ENCODE assay signal across 16 cellular contexts in the genomic region with DNA sequence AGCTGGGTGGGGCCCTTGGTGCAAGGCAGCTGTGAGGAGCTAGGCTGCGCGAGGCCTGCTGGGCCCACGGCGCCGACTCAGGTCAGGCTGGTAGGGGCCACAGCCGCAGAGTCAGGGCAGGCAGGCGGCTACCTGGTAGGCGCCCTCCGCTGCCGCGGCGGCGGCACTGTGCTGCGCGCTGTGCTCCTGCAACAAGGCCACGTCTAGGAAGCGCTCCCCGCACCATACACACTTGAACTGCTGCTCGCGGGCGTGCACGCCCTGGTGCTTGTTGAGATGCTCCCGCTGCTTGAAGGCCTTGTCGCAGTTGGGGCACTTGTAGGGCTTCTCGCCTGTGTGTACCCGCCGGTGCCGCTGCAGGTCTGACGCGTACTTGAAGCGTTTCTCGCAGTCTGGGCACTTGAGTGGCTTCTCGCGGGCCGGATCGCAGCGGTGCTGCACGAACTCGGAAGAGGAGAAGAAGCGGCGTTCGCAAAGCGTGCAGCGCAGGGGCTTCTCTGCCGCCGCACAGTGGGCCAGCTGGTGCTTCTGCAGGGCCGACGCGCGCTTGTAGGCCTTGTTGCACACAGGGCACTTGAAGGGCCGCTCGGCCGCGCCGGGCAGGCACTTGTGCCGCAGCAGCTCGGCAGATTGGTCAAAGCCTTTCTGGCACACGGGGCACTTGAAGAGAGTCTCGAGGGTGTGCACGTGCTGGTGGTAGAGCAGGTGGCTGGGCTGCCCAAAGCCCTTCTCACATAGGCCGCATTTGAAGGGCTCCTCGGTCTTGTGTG. TPM values are rescaled to one million over a fixed set of nuclear protein-coding genes. Genes with fewer than 3 reads are reported as not detected.
DNase-seq lines count a peak whose midpoint lies in the region; ATAC-seq, FAIRE-seq and TF ChIP-seq lines count a peak whose summit lies in the region.
"Had no signal": no experiment of that assay in that cellular context is flagged by ENCODE, and none has a peak within 500 bp of the region (broad histone marks: within the 10 kb centered on the region; RNA-seq: fewer than 3 reads in every experiment).

No MANE protein-coding gene starts in this region.

- H3K9ac ChIP-seq in HepG2 (ENCODE audit: insufficient read depth, low read depth, low read length) = no peak overlapping the region
- H3K9ac ChIP-seq: GM23248 had no signal

- no peaks in the 10 kb centered on the region for H4K20me1 ChIP-seq in HepG2 (ENCODE audit: insufficient read depth, low read length)

- no peak overlapping the region for H2AFZ ChIP-seq in HepG2 (ENCODE audit: low read length)
- H2AFZ ChIP-seq: GM23248 had no signal

- TF ChIP-seq EP300 in HepG2 (IDR thresholded peaks at IDR 0.05; ENCODE audit: low read depth in 2 of 2, low read length in 2 of 2) (no peak), HepG2 (CRISPR knock-in tag; IDR thresholded peaks at IDR 0.05; ENCODE audit: borderline replicate concordance) (no peak), gastroesophageal sphincter (IDR thresholded peaks at IDR 0.05) (no peak)

- no TSS peak for BruUV-seq in HepG2 (replicated peaks; lab: Mats Ljungman, UMichigan)

- no peak for TF ChIP-seq CTCF in RWPE1 (conservative IDR thresholded peaks at IDR 0.05; ENCODE audit: low read depth)
- TF ChIP-seq CTCF in HepG2 (CRISPR knock-in tag; IDR thresholded peaks at IDR 0.05) = no peak
- TF ChIP-seq CTCF in spleen (IDR thresholded peaks at IDR 0.05 in 8 of 11, conservative IDR thresholded peaks at IDR 0.05 in 3 of 11) = no peak
- TF ChIP-seq CTCF in gastroesophageal sphincter (IDR thresholded peaks at IDR 0.05) = no peak

- H3K27ac ChIP-seq in RWPE1 (peak overlapping the region; percentile 61), HepG2 (ENCODE audit: extremely low read length, insufficient read depth, low read length) (no peak overlapping the region), spleen (peak overlapping the region in 2 of 8 donors; percentile 64 to 96), gastroesophageal sphincter (no peak overlapping the region)
- H3K27ac ChIP-seq: GM23248 had no signal

- H3K4me1 Mint-ChIP-seq in central memory CD8-positive, alpha-beta T cell = peaks cover 54% of the 10 kb centered on the region
- H3K4me1 Mint-ChIP-seq in activated CD8-positive, alpha-beta memory T cell treated with anti-CD3 and anti-CD28 coated beads, Interleukin-2, amount 10 ng/mL, durations not matched to agents 7 days and 5 days = peaks cover 47% of the 10 kb centered on the region

- CTCF ChIA-PET in RWPE1 (lab: Yijun Ruan, JAX) (no interaction called here), HepG2 (lab: Yijun Ruan, JAX; ENCODE audit: low intra/inter-chr PET ratio, low total read pairs) (no interaction called here)
- CTCF ChIA-PET in activated CD8-positive, alpha-beta memory T cell treated with anti-CD3 and anti-CD28 coated beads, Interleukin-2, amount 10 ng/mL, durations not matched to agents 7 days and 5 days (lab: Charles Lee) = interaction anchor here (1.4 to 5.7 kb wide), 2 partner anchors 96 to 97 kb away, joined by 4 to 64 read pairs; no protein-coding TSS in a partner anchor

- POLR2A ChIA-PET in RWPE1 (lab: Yijun Ruan, JAX; ENCODE audit: low non-redundant PET) (no interaction called here), HepG2 (lab: Yijun Ruan, JAX) (no interaction called here)

- peaks cover 9 to 19% of the 10 kb centered on the region in 2 experiments; a peak in 4 of 5 replicates for H3K36me3 ChIP-seq in HepG2 (replicated peaks in 1 of 2; ENCODE audit: control insufficient read depth in 1 of 2, insufficient read depth in 2 of 2, low read length in 2 of 2)
- H3K36me3 ChIP-seq in spleen = peaks cover 7 to 52% (median 29%) of the 10 kb centered on the region in 6 donors
- H3K36me3 ChIP-seq in gastroesophageal sphincter = peaks cover 0 to 59% of the 10 kb centered on the region in 2 donors

- H3K79me2 ChIP-seq in HepG2 (ENCODE audit: insufficient read depth, low read length) = peaks cover 4% of the 10 kb centered on the region

- TF ChIP-seq RAD21 in HepG2 (CRISPR knock-in tag; IDR thresholded peaks at IDR 0.05) = no peak

- TF ChIP-seq POLR2A in HepG2 (IDR thresholded peaks at IDR 0.05; ENCODE audit: insufficient read depth in 1 of 2, low read depth in 2 of 2, low read length in 2 of 2) = no peak
- no peak for TF ChIP-seq POLR2A in spleen (IDR thresholded peaks at IDR 0.05)
- TF ChIP-seq POLR2A in gastroesophageal sphincter (IDR thresholded peaks at IDR 0.05) = no peak

- H3K9me3 ChIP-seq in HepG2 (ENCODE audit: low read length) = no peaks in the 10 kb centered on the region
- no peaks in the 10 kb centered on the region for H3K9me3 ChIP-seq in spleen
- H3K9me3 ChIP-seq in gastroesophageal sphincter = no peaks in the 10 kb centered on the region

- H3K36me3 Mint-ChIP-seq in central memory CD8-positive, alpha-beta T cell (ENCODE audit: insufficient read depth) = peaks cover 38% of the 10 kb centered on the region
- H3K36me3 Mint-ChIP-seq in activated CD8-positive, alpha-beta memory T cell treated with anti-CD3 and anti-CD28 coated beads, Interleukin-2, amount 10 ng/mL, durations not matched to agents 7 days and 5 days = peaks cover 19% of the 10 kb centered on the region

- no peak overlapping the region for H3K4me3 ChIP-seq in HepG2 (replicated peaks in 1 of 3; ENCODE audit: insufficient read depth in 1 of 3, low read depth in 2 of 3, low read length in 3 of 3)
- H3K4me3 ChIP-seq in spleen = no peak overlapping the region
- H3K4me3 ChIP-seq in gastroesophageal sphincter = no peak overlapping the region
- H3K4me3 ChIP-seq: GM23248 had no signal

- H3K4me1 ChIP-seq in HepG2 (ENCODE audit: insufficient read depth, low read length) (peaks cover 15% of the 10 kb centered on the region), spleen (peaks cover 21 to 82% (median 63%) of the 10 kb centered on the region in 6 donors), gastroesophageal sphincter (peaks cover 0 to 39% (median 18%) of the 10 kb centered on the region in 3 donors)

- no peaks in the 10 kb centered on the region for H3K27me3 Mint-ChIP-seq in central memory CD8-positive, alpha-beta T cell
- H3K27me3 Mint-ChIP-seq in activated CD8-positive, alpha-beta memory T cell treated with anti-CD3 and anti-CD28 coated beads, Interleukin-2, amount 10 ng/mL, durations not matched to agents 7 days and 5 days = no peaks in the 10 kb centered on the region

- no peak overlapping the region for H3K4me2 ChIP-seq in HepG2 (ENCODE audit: low read depth, low read length)

- intact Hi-C loops in HepG2 (cut with micrococcal nuclease; ENCODE audit: unreplicated experiment) = no loop called here
- intact Hi-C loops in spleen (cut with DNase I; ENCODE audit: low total_unique reads) = no loop called here

- H3K27ac Mint-ChIP-seq in central memory CD8-positive, alpha-beta T cell (ENCODE audit: low read depth) = peak overlapping the region; percentile 44
- H3K27ac Mint-ChIP-seq in activated CD8-positive, alpha-beta memory T cell treated with anti-CD3 and anti-CD28 coated beads, Interleukin-2, amount 10 ng/mL, durations not matched to agents 7 days and 5 days = no peak overlapping the region

- no peak for FAIRE-seq in HepG2 (lab: Jason Lieb, UNC)

- no peaks in the 10 kb centered on the region for H3K9me3 Mint-ChIP-seq in central memory CD8-positive, alpha-beta T cell
- no peaks in the 10 kb centered on the region for H3K9me3 Mint-ChIP-seq in activated CD8-positive, alpha-beta memory T cell treated with anti-CD3 and anti-CD28 coated beads, Interleukin-2, amount 10 ng/mL, durations not matched to agents 7 days and 5 days (ENCODE audit: low read depth)

- in situ Hi-C loops in HepG2 (cut with HindIII; ENCODE audit: extremely low pct_ligation_motif_present, low pct_unique_long_range_greater_than_20kb) = no loop called here

- peaks cover 0 to under 1% of the 10 kb centered on the region in 2 experiments; a peak in 1 of 5 replicates for H3K27me3 ChIP-seq in HepG2 (ENCODE audit: control insufficient read depth in 1 of 2, insufficient read depth in 2 of 2, low read length in 2 of 2)
- no peaks in the 10 kb centered on the region for H3K27me3 ChIP-seq in spleen (replicated peaks in 1 of 7)
- H3K27me3 ChIP-seq in gastroesophageal sphincter = no peaks in the 10 kb centered on the region

- H3K4me3 Mint-ChIP-seq in central memory CD8-positive, alpha-beta T cell = peak overlapping the region; percentile 77
- no peak overlapping the region for H3K4me3 Mint-ChIP-seq in activated CD8-positive, alpha-beta memory T cell treated with anti-CD3 and anti-CD28 coated beads, Interleukin-2, amount 10 ng/mL, durations not matched to agents 7 days and 5 days

- ATAC-seq in central memory CD8-positive, alpha-beta T cell (replicated peaks; ENCODE audit: extremely low read depth, poor library complexity, severe bottlenecking) = no peak
- ATAC-seq in HepG2 = no peak
- ATAC-seq in gastroesophageal sphincter = no peak
- no peak for ATAC-seq in HG03457 (IDR thresholded peaks at IDR 0.05; ENCODE audit: unreplicated experiment)
- no peak for ATAC-seq in activated CD8-positive, alpha-beta memory T cell treated with anti-CD3 and anti-CD28 coated beads, Interleukin-2, amount 10 ng/mL, durations not matched to agents 7 days and 5 days

- DNase-seq in RWPE1 (ENCODE audit: low spot score) = no peak
- DNase-seq in central memory CD8-positive, alpha-beta T cell (ENCODE audit: low spot score in 2 of 2) = no peak
- no peak for DNase-seq in HepG2 (ENCODE audit: low spot score)
- peak; percentile 78 for DNase-seq in spleen
- DNase-seq in activated CD8-positive, alpha-beta memory T cell treated with anti-CD3 and anti-CD28 coated beads, Interleukin-2, amount 10 ng/mL, durations not matched to agents 7 days and 5 days = no peak
- DNase-seq: ACHN, AML-193, GM23248, KBM-7, NCI-H1417 treated with DMSO at 0.1 percent for 48 hours, NCI-H1930, NCI-H2171, NCI-H446 treated with DMSO at 0.1 percent for 48 hours, RPMI8226 had no signal

- 97% methylated on average over 51 of the region's 62 CpGs for WGBS in HepG2 (ENCODE audit: low lambda C conversion rate)
- 96 to 98% (median 97%) methylated on average over 34 to 62 of the region's 62 CpGs for WGBS in spleen, 5 donors
- WGBS in gastroesophageal sphincter (ENCODE audit: low coverage in 1 of 2), 2 donors = no CpG with 5 or more reads among the region's 62 CpGs

RNA-seq across cellular contexts. Expression of a gene that starts 3.9 kb away (rescaled TPM):
- total RNA-seq in HepG2 (2016; rRNA removed; fragmentation: Illumina TruSeq; extraction: Trizol) (3.5 and 3.6 TPM in 2 replicates), spleen (10 to 100 TPM; 13.0 to 23.4 (median 17.4) TPM), gastroesophageal sphincter (10 to 100 TPM in 1 of 4 donors, 1 to 10 TPM in 3; 4.4 to 16.0 (median 8.0) TPM)
- 0.51 and 0.88 TPM in 2 replicates for total RNA-seq in HepG2 (2016; cell fraction: cytosol; rRNA removed; fragmentation: Illumina TruSeq; extraction: Trizol; ENCODE audit: low read depth)
- total RNA-seq in HepG2 (2016; cell fraction: insoluble cytoplasmic fraction; rRNA removed; fragmentation: Illumina TruSeq; extraction: Trizol) = 3.1 and 3.2 TPM in 2 replicates
- total RNA-seq in HepG2 (2016; cell fraction: membrane; rRNA removed; fragmentation: Illumina TruSeq; extraction: Trizol) = 2.3 and 2.7 TPM in 2 replicates
- 3.0 and 3.7 TPM in 2 replicates for total RNA-seq in HepG2 (2016; cell fraction: nucleus; rRNA removed; fragmentation: Illumina TruSeq; extraction: Trizol)
- polyA plus RNA-seq in HepG2 (2011; rRNA removed) (2.4 and 5.2 TPM in 2 replicates), spleen (1 to 10 TPM; 3.0 to 7.6 (median 3.4) TPM)
- 2.9 and 3.1 TPM in 2 replicates for polyA plus RNA-seq in HepG2 (2011; cell fraction: cytosol; rRNA removed)
- polyA plus RNA-seq in HepG2 (2011; cell fraction: nucleus; rRNA removed) = 7.2 and 8.1 TPM in 2 replicates
- 2.2 and 4.4 TPM in 2 replicates for polyA plus RNA-seq in HepG2 (2012)
- polyA plus RNA-seq in HepG2 (2016; cell fraction: cytosol; fragmentation: Illumina TruSeq; extraction: Trizol; ENCODE audit: low read depth) = 0.15 and 0.25 TPM in 2 replicates
- polyA plus RNA-seq in HepG2 (2016; cell fraction: insoluble cytoplasmic fraction; fragmentation: Illumina TruSeq; extraction: Trizol; ENCODE audit: low read depth) = 4.6 TPM in 2 replicates
- 1.0 and 1.3 TPM in 2 replicates for polyA plus RNA-seq in HepG2 (2016; cell fraction: membrane; fragmentation: Illumina TruSeq; extraction: Trizol; ENCODE audit: low read depth)
- polyA plus RNA-seq in HepG2 (2016; cell fraction: nucleus; fragmentation: Illumina TruSeq; extraction: Trizol; ENCODE audit: insufficient read depth, low read depth) = 5.6 TPM in 2 replicates
- polyA minus RNA-seq in HepG2 (2011; rRNA and poly(A)+ RNA removed; ENCODE audit: low replicate concordance) = 8.6 and 11.6 TPM in 2 replicates
- polyA minus RNA-seq in HepG2 (2011; cell fraction: cytosol; rRNA and poly(A)+ RNA removed) = 4.9 and 6.1 TPM in 2 replicates
- polyA minus RNA-seq in HepG2 (2011; cell fraction: nucleus; rRNA and poly(A)+ RNA removed) = 4.6 and 5.0 TPM in 2 replicates
- 10 to 100 TPM; 14.6 to 16.8 TPM for total RNA-seq in activated CD8-positive, alpha-beta memory T cell treated with anti-CD3 and anti-CD28 coated beads, Interleukin-2, amount 10 ng/mL, durations not matched to agents 7 days and 5 days

RNA-seq across cellular contexts. Expression of a gene that starts 4.6 kb away (rescaled TPM):
- total RNA-seq in HepG2 (2016; rRNA removed; fragmentation: Illumina TruSeq; extraction: Trizol) (16.7 and 33.5 TPM in 2 replicates), spleen (10 to 100 TPM; 35.0 to 78.4 (median 49.5) TPM), gastroesophageal sphincter (10 to 100 TPM; 18.2 to 87.1 (median 27.6) TPM)
- total RNA-seq in HepG2 (2016; cell fraction: cytosol; rRNA removed; fragmentation: Illumina TruSeq; extraction: Trizol; ENCODE audit: low read depth) = 11.1 and 11.2 TPM in 2 replicates
- 17.4 and 32.4 TPM in 2 replicates for total RNA-seq in HepG2 (2016; cell fraction: insoluble cytoplasmic fraction; rRNA removed; fragmentation: Illumina TruSeq; extraction: Trizol)
- total RNA-seq in HepG2 (2016; cell fraction: membrane; rRNA removed; fragmentation: Illumina TruSeq; extraction: Trizol) = 47.5 and 49.4 TPM in 2 replicates
- 17.8 and 27.0 TPM in 2 replicates for total RNA-seq in HepG2 (2016; cell fraction: nucleus; rRNA removed; fragmentation: Illumina TruSeq; extraction: Trizol)
- polyA plus RNA-seq in HepG2 (2011; rRNA removed) (65.4 and 75.9 TPM in 2 replicates), spleen (10 to 100 TPM; 17.7 to 25.4 (median 18.9) TPM)
- polyA plus RNA-seq in HepG2 (2011; cell fraction: cytosol; rRNA removed) = 60.7 and 64.8 TPM in 2 replicates
- 51.6 and 63.8 TPM in 2 replicates for polyA plus RNA-seq in HepG2 (2011; cell fraction: nucleus; rRNA removed)
- 24.1 and 47.2 TPM in 2 replicates for polyA plus RNA-seq in HepG2 (2012)
- 54.6 and 63.3 TPM in 2 replicates for polyA plus RNA-seq in HepG2 (2016; cell fraction: cytosol; fragmentation: Illumina TruSeq; extraction: Trizol; ENCODE audit: low read depth)
- 76.8 and 103 TPM in 2 replicates for polyA plus RNA-seq in HepG2 (2016; cell fraction: insoluble cytoplasmic fraction; fragmentation: Illumina TruSeq; extraction: Trizol; ENCODE audit: low read depth)
- polyA plus RNA-seq in HepG2 (2016; cell fraction: membrane; fragmentation: Illumina TruSeq; extraction: Trizol; ENCODE audit: low read depth) = 136 and 142 TPM in 2 replicates
- polyA plus RNA-seq in HepG2 (2016; cell fraction: nucleus; fragmentation: Illumina TruSeq; extraction: Trizol; ENCODE audit: insufficient read depth, low read depth) = 62.4 and 62.9 TPM in 2 replicates
- 97.4 and 101 TPM in 2 replicates for polyA minus RNA-seq in HepG2 (2011; rRNA and poly(A)+ RNA removed; ENCODE audit: low replicate concordance)
- polyA minus RNA-seq in HepG2 (2011; cell fraction: cytosol; rRNA and poly(A)+ RNA removed) = 44.2 and 48.1 TPM in 2 replicates
- polyA minus RNA-seq in HepG2 (2011; cell fraction: nucleus; rRNA and poly(A)+ RNA removed) = 30.8 and 37.7 TPM in 2 replicates
- 10 to 100 TPM; 62.2 to 68.0 TPM for total RNA-seq in activated CD8-positive, alpha-beta memory T cell treated with anti-CD3 and anti-CD28 coated beads, Interleukin-2, amount 10 ng/mL, durations not matched to agents 7 days and 5 days

RNA-seq across cellular contexts. Expression of a gene that starts 25.7 kb away (rescaled TPM):
- total RNA-seq in HepG2 (2016; rRNA removed; fragmentation: Illumina TruSeq; extraction: Trizol) (0.02 and 0.03 TPM in 2 replicates), spleen (not detected), gastroesophageal sphincter (under 1 TPM in 2 of 4 donors, not detected in 2; 0.15 to 0.67 TPM)
- total RNA-seq in HepG2 (2016; cell fraction: cytosol; rRNA removed; fragmentation: Illumina TruSeq; extraction: Trizol; ENCODE audit: low read depth) = not detected in 2 replicates
- 0.03 and 0.09 TPM in 2 replicates for total RNA-seq in HepG2 (2016; cell fraction: insoluble cytoplasmic fraction; rRNA removed; fragmentation: Illumina TruSeq; extraction: Trizol)
- total RNA-seq in HepG2 (2016; cell fraction: membrane; rRNA removed; fragmentation: Illumina TruSeq; extraction: Trizol) = 0.53 TPM in 1 of 2 replicates, not detected in the other
- not detected in 2 replicates for total RNA-seq in HepG2 (2016; cell fraction: nucleus; rRNA removed; fragmentation: Illumina TruSeq; extraction: Trizol)
- polyA plus RNA-seq in HepG2 (2011; rRNA removed) (0.15 and 0.29 TPM in 2 replicates), spleen (under 1 TPM in 2 of 3 donors, not detected in 1; 0.02 to 0.12 TPM)
- 0.15 and 0.33 TPM in 2 replicates for polyA plus RNA-seq in HepG2 (2011; cell fraction: cytosol; rRNA removed)
- polyA plus RNA-seq in HepG2 (2011; cell fraction: nucleus; rRNA removed) = 0.08 and 0.38 TPM in 2 replicates
- polyA plus RNA-seq in HepG2 (2012) = 0.08 and 0.84 TPM in 2 replicates
- polyA plus RNA-seq in HepG2 (2016; cell fraction: cytosol; fragmentation: Illumina TruSeq; extraction: Trizol; ENCODE audit: low read depth) = 0.09 and 0.19 TPM in 2 replicates
- polyA plus RNA-seq in HepG2 (2016; cell fraction: insoluble cytoplasmic fraction; fragmentation: Illumina TruSeq; extraction: Trizol; ENCODE audit: low read depth) = 0.05 TPM in 1 of 2 replicates, not detected in the other
- not detected in 2 replicates for polyA plus RNA-seq in HepG2 (2016; cell fraction: membrane; fragmentation: Illumina TruSeq; extraction: Trizol; ENCODE audit: low read depth)
- polyA plus RNA-seq in HepG2 (2016; cell fraction: nucleus; fragmentation: Illumina TruSeq; extraction: Trizol; ENCODE audit: insufficient read depth, low read depth) = not detected in 2 replicates
- polyA minus RNA-seq in HepG2 (2011; rRNA and poly(A)+ RNA removed; ENCODE audit: low replicate concordance) = 4.0 and 16.2 TPM in 2 replicates
- 0.10 TPM in 1 of 2 replicates, not detected in the other for polyA minus RNA-seq in HepG2 (2011; cell fraction: cytosol; rRNA and poly(A)+ RNA removed)
- polyA minus RNA-seq in HepG2 (2011; cell fraction: nucleus; rRNA and poly(A)+ RNA removed) = 0.64 and 1.5 TPM in 2 replicates
- not detected for total RNA-seq in activated CD8-positive, alpha-beta memory T cell treated with anti-CD3 and anti-CD28 coated beads, Interleukin-2, amount 10 ng/mL, durations not matched to agents 7 days and 5 days
- total RNA-seq: GM23248 had no signal
- polyA plus RNA-seq: GM23248 had no signal

RNA-seq across cellular contexts. Expression of a gene that starts 29.0 kb away (rescaled TPM):
- 17.2 and 35.2 TPM in 2 replicates for total RNA-seq in HepG2 (2016; rRNA removed; fragmentation: Illumina TruSeq; extraction: Trizol)
- 3.1 and 4.0 TPM in 2 replicates for total RNA-seq in HepG2 (2016; cell fraction: cytosol; rRNA removed; fragmentation: Illumina TruSeq; extraction: Trizol; ENCODE audit: low read depth)
- total RNA-seq in HepG2 (2016; cell fraction: insoluble cytoplasmic fraction; rRNA removed; fragmentation: Illumina TruSeq; extraction: Trizol) = 15.2 and 35.5 TPM in 2 replicates
- total RNA-seq in HepG2 (2016; cell fraction: membrane; rRNA removed; fragmentation: Illumina TruSeq; extraction: Trizol) = 11.7 and 12.8 TPM in 2 replicates
- 29.8 and 35.0 TPM in 2 replicates for total RNA-seq in HepG2 (2016; cell fraction: nucleus; rRNA removed; fragmentation: Illumina TruSeq; extraction: Trizol)
- polyA plus RNA-seq in HepG2 (2011; rRNA removed) = 44.9 and 65.2 TPM in 2 replicates
- polyA plus RNA-seq in HepG2 (2011; cell fraction: cytosol; rRNA removed) = 48.2 and 63.4 TPM in 2 replicates
- 48.7 and 49.3 TPM in 2 replicates for polyA plus RNA-seq in HepG2 (2011; cell fraction: nucleus; rRNA removed)
- 31.4 and 52.1 TPM in 2 replicates for polyA plus RNA-seq in HepG2 (2012)
- 3.1 and 3.6 TPM in 2 replicates for polyA plus RNA-seq in HepG2 (2016; cell fraction: cytosol; fragmentation: Illumina TruSeq; extraction: Trizol; ENCODE audit: low read depth)
- polyA plus RNA-seq in HepG2 (2016; cell fraction: insoluble cytoplasmic fraction; fragmentation: Illumina TruSeq; extraction: Trizol; ENCODE audit: low read depth) = 20.6 and 24.8 TPM in 2 replicates
- 9.3 and 9.6 TPM in 2 replicates for polyA plus RNA-seq in HepG2 (2016; cell fraction: membrane; fragmentation: Illumina TruSeq; extraction: Trizol; ENCODE audit: low read depth)
- polyA plus RNA-seq in HepG2 (2016; cell fraction: nucleus; fragmentation: Illumina TruSeq; extraction: Trizol; ENCODE audit: insufficient read depth, low read depth) = 59.2 and 61.3 TPM in 2 replicates
- 32.1 and 99.8 TPM in 2 replicates for polyA minus RNA-seq in HepG2 (2011; rRNA and poly(A)+ RNA removed; ENCODE audit: low replicate concordance)
- 50.9 and 56.7 TPM in 2 replicates for polyA minus RNA-seq in HepG2 (2011; cell fraction: cytosol; rRNA and poly(A)+ RNA removed)
- polyA minus RNA-seq in HepG2 (2011; cell fraction: nucleus; rRNA and poly(A)+ RNA removed) = 14.2 and 19.3 TPM in 2 replicates
- 10 to 100 TPM in 6 of 7 donors, 1 to 10 TPM in 1; 6.5 to 24.2 (median 16.9) TPM for total RNA-seq in spleen
- 1 to 10 TPM; 2.3 to 5.7 (median 2.9) TPM for polyA plus RNA-seq in spleen
- 10 to 100 TPM in 2 of 4 donors, 1 to 10 TPM in 2; 2.0 to 12.8 (median 8.0) TPM for total RNA-seq in gastroesophageal sphincter
- total RNA-seq in activated CD8-positive, alpha-beta memory T cell treated with anti-CD3 and anti-CD28 coated beads, Interleukin-2, amount 10 ng/mL, durations not matched to agents 7 days and 5 days = 1 to 10 TPM in 1 of 2 experiments, under 1 TPM in 1; 0.75 to 1.1 TPM
